Comparison of ENCODE assay signal across 8 cellular contexts in the genomic region with DNA sequence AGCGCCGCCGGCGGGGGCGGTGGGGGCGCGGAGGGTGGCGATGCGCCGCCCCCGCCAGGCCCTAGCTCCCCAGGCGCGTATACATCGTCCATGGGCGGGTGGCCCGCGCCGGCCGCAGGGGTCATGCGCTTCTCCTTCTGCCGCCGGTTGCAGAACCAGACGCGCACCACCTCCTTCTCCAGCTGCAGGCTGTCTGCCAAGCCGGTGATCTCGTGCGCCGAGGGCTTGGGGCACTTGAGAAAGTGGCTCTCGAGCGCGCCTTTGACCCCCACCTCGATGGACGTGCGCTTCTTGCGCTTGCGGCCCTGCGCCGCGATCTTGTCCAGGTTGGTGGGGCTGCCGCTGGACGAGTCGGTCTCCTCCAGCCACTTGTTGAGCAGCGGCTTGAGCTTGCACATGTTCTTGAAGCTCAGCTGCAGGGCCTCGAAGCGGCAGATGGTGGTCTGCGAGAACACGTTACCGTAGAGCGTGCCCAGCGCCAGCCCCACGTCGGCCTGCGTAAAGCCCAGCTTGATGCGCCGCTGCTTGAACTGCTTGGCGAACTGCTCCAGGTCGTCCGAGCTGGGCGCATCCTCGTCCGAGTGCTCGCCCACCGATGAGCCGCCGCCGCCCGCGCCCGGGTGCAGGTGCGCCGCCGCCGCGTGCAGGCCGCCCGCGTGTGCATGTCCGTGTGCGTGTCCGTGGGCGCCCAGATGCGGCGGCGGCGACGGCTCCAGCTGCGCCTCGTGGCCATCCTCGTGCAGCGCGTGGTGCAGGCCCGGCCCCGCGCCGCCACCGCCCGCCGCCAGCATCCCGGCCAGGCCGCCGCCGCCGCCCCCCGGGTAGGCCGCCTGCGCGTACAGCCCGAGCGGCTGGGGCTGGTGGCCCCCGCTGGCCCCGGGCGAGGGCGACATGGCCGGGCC. TPM values are rescaled to one million over a fixed set of nuclear protein-coding genes. Genes with fewer than 3 reads are reported as not detected.
A peak's percentile ranks its signal among the peaks of the same experiment; 100 is the strongest.
DNase-seq lines count a peak whose midpoint lies in the region; ATAC-seq and TF ChIP-seq lines count a peak whose summit lies in the region.

No MANE protein-coding gene starts in this region.

- H4K91ac ChIP-seq in H9 (ENCODE audit: insufficient read length, low read depth, low read length) = no peak overlapping the region

- no peak overlapping the region for H4K5ac ChIP-seq in H9 (ENCODE audit: insufficient read length, low read depth, low read length)

- no peaks in the 10 kb centered on the region; the same call in 1 of the 2 replicates for H3K79me2 ChIP-seq in H9 (ENCODE audit: insufficient read depth, low read length)

- no peaks in the 10 kb centered on the region for H3K79me1 ChIP-seq in H9 (ENCODE audit: insufficient read depth, low read depth, low read length, poor library complexity, severe bottlenecking)

- H2BK120ac ChIP-seq in H9 (ENCODE audit: low read depth, low read length, poor library complexity, severe bottlenecking) = no peak overlapping the region

- H4K8ac ChIP-seq in H9 (replicated peaks; ENCODE audit: insufficient read length, low read depth, low read length) = no peak overlapping the region

- peaks cover 10% of the 10 kb centered on the region; the same call in 1 of the 2 replicates for H3K27me3 ChIP-seq in H9 (ENCODE audit: insufficient read depth, low read length)

- H3K4me2 ChIP-seq in H9 (ENCODE audit: insufficient read depth, insufficient read length, low read length) = peak overlapping the region; percentile 68

- H3K4me1 Mint-ChIP-seq in Calu3 (ENCODE audit: low read depth, unreplicated experiment) = no peaks in the 10 kb centered on the region
- H3K4me1 Mint-ChIP-seq in H9 = peaks cover 38 to 55% of the 10 kb centered on the region in 2 experiments
- peaks cover 23% of the 10 kb centered on the region for H3K4me1 Mint-ChIP-seq in activated B cell treated with CpG ODN at 0.5 μM for 24 hours
- H3K4me1 Mint-ChIP-seq in immature natural killer cell = peaks cover 12 to 14% of the 10 kb centered on the region in 2 donors

- H3K4me1 ChIP-seq in H9 (ENCODE audit: insufficient read depth, low read length) = peaks cover 1% of the 10 kb centered on the region; the same call in 1 of the 2 replicates

- POLR2A ChIA-PET in activated B cell treated with CpG ODN at 0.5 μM for 24 hours (lab: Charles Lee) = interaction anchor here (1.0 to 4.5 kb wide), 4 partner anchors 26 to 430 kb away, joined by 3 to 32 read pairs (median 10); no protein-coding TSS in a partner anchor

- H2BK15ac ChIP-seq in H9 (ENCODE audit: low read depth, low read length) = no peak overlapping the region

- no peak overlapping the region for H3T11ph ChIP-seq in H9 (ENCODE audit: low read length)

- H3K27me3 Mint-ChIP-seq in Calu3 (ENCODE audit: unreplicated experiment) (peaks cover 79% of the 10 kb centered on the region), H9 (ENCODE audit: low read depth) (peaks cover 57% of the 10 kb centered on the region), activated B cell treated with CpG ODN at 0.5 μM for 24 hours (peaks cover 34% of the 10 kb centered on the region), immature natural killer cell (ENCODE audit: low read depth in 3 of 3) (peaks cover 9 to 29% (median 27%) of the 10 kb centered on the region in 3 donors)

- WGBS in H9 (ENCODE audit: extremely low coverage, insufficient read length, low lambda C conversion rate) = no CpG with 5 or more reads among the region's 114 CpGs

- intact Hi-C loops in Calu3 (cut with micrococcal nuclease; ENCODE audit: unreplicated experiment) (no loop called here), activated B cell treated with CpG ODN at 0.5 μM for 24 hours (cut with micrococcal nuclease) (loop anchor here (5.0 kb wide), 1 partner anchor 452 kb away; no protein-coding TSS in a partner anchor)

- H3K4me3 Mint-ChIP-seq in Calu3 (ENCODE audit: low read depth, unreplicated experiment) (peak overlapping the region; percentile 85), H9 (peak overlapping the region; percentile 58 to 84), activated B cell treated with CpG ODN at 0.5 μM for 24 hours (peak overlapping the region; percentile 60), immature natural killer cell (peak overlapping the region; percentile 54 to 73 (median 59))

- no peak overlapping the region for H3K56ac ChIP-seq in H9 (ENCODE audit: insufficient read length, low read depth, low read length)

- no peak overlapping the region for H3K27ac ChIP-seq in H9 (ENCODE audit: insufficient read length, low read depth, low read length)

- H3K27ac Mint-ChIP-seq in Calu3 (ENCODE audit: unreplicated experiment) (no peak overlapping the region), H9 (no peak overlapping the region), activated B cell treated with CpG ODN at 0.5 μM for 24 hours (no peak overlapping the region), immature natural killer cell (no peak overlapping the region)

- no peaks in the 10 kb centered on the region for H3K9me3 ChIP-seq in H9 (ENCODE audit: control insufficient read depth, low read depth, low read length)

- no peak overlapping the region; the same call in 1 of the 2 replicates for H3K14ac ChIP-seq in H9 (ENCODE audit: insufficient read depth, low read length)

- ATAC-seq in activated B cell treated with CpG ODN at 0.5 μM for 24 hours (ENCODE audit: low read depth) = no peak
- ATAC-seq in HG02884 (IDR thresholded peaks at IDR 0.05; ENCODE audit: unreplicated experiment) = no peak

- H2AFZ ChIP-seq in H9 (ENCODE audit: low read length) = no peak overlapping the region

- TF ChIP-seq CTCF in Calu3 (IDR thresholded peaks at IDR 0.05; ENCODE audit: unreplicated experiment) = no peak
- TF ChIP-seq CTCF in H9 (conservative IDR thresholded peaks at IDR 0.05) = no peak
- no peak for TF ChIP-seq CTCF in activated B cell treated with CpG ODN at 0.5 μM for 24 hours (IDR thresholded peaks at IDR 0.05)

- H2BK12ac ChIP-seq in H9 (ENCODE audit: insufficient read length, low read depth, low read length) = no peak overlapping the region

- H3K36me3 Mint-ChIP-seq in Calu3 (ENCODE audit: insufficient read depth, unreplicated experiment) = peaks cover 7% of the 10 kb centered on the region
- peaks cover 16 to 24% (median 24%) of the 10 kb centered on the region in 3 experiments for H3K36me3 Mint-ChIP-seq in H9 (ENCODE audit: insufficient read depth in 1 of 3, low read depth in 3 of 3)
- H3K36me3 Mint-ChIP-seq in activated B cell treated with CpG ODN at 0.5 μM for 24 hours (ENCODE audit: low read depth) = no peaks in the 10 kb centered on the region
- no peaks in the 10 kb centered on the region for H3K36me3 Mint-ChIP-seq in immature natural killer cell

- H3K9me3 Mint-ChIP-seq in Calu3 (ENCODE audit: low read depth, unreplicated experiment) (no peaks in the 10 kb centered on the region), H9 (peaks cover 0 to 2% of the 10 kb centered on the region in 2 experiments; a peak in 1 of 5 replicates), activated B cell treated with CpG ODN at 0.5 μM for 24 hours (no peaks in the 10 kb centered on the region), immature natural killer cell (no peaks in the 10 kb centered on the region)

- CTCF ChIA-PET in Calu3 (lab: Charles Lee) (no interaction called here), activated B cell treated with CpG ODN at 0.5 μM for 24 hours (lab: Charles Lee) (interaction anchor here (1.4 to 1.6 kb wide), 2 partner anchors 17 to 26 kb away, joined by 4 to 11 read pairs; no protein-coding TSS in a partner anchor)

- no TSS peak for BruUV-seq in Calu3 (replicated peaks; lab: Mats Ljungman, UMichigan)

- no peak overlapping the region for H3K23ac ChIP-seq in H9 (ENCODE audit: insufficient read length, low read depth, low read length)

- no peak overlapping the region for H2BK5ac ChIP-seq in H9 (ENCODE audit: insufficient read length, low read length)

- no peak overlapping the region for H3K9ac ChIP-seq in H9 (ENCODE audit: extremely low read depth, insufficient read length, low read length)

- H3K18ac ChIP-seq in H9 (ENCODE audit: insufficient read length, low read depth, low read length) = no peak overlapping the region

- no peak overlapping the region for H3K4ac ChIP-seq in H9 (ENCODE audit: low read depth, low read length)

- H2BK20ac ChIP-seq in H9 (ENCODE audit: low read depth, low read length, poor library complexity, severe bottlenecking) = no peak overlapping the region

- DNase-seq in Calu3 (no peak), H9 (peak; percentile 66), activated B cell treated with CpG ODN at 0.5 μM for 24 hours (peak; percentile 33), immature natural killer cell (peak in 1 of 3 donors; percentile 12), NCI-H2081 treated with DMSO at 0.1 percent for 48 hours (lab: John Stamatoyannopoulos, UW) (no peak), AG08395 (ENCODE audit: low spot score) (no peak)
- DNase-seq in central memory CD4-positive, alpha-beta T cell = no peak

- H3K23me2 ChIP-seq in H9 (ENCODE audit: insufficient read length, low read depth, low read length, poor library complexity, severe bottlenecking) = peaks cover 22% of the 10 kb centered on the region

- H2AK5ac ChIP-seq in H9 (ENCODE audit: insufficient read length, low read length) = no peak overlapping the region

- no peaks in the 10 kb centered on the region for H4K20me1 ChIP-seq in H9 (ENCODE audit: control insufficient read depth, insufficient read depth, insufficient read length)

RNA-seq across cellular contexts. Expression of a gene that starts 0.9 kb away (rescaled TPM):
- total RNA-seq in Calu3 (2022) = not detected in 2 replicates
- total RNA-seq in H9 (2021) = 5.8 and 7.0 TPM in 2 replicates
- 6.1 and 6.2 TPM in 2 replicates for total RNA-seq in activated B cell treated with CpG ODN at 0.5 μM for 24 hours
- under 1 TPM in 2 of 3 donors, not detected in 1; 0.14 to 0.43 TPM for polyA plus RNA-seq in immature natural killer cell

RNA-seq across cellular contexts. Expression of a gene that starts 33.1 kb away (rescaled TPM):
- total RNA-seq in Calu3 (2022) = 38.5 and 43.0 TPM in 2 replicates
- 52.4 and 63.1 TPM in 2 replicates for total RNA-seq in H9 (2021)
- 26.1 and 28.6 TPM in 2 replicates for total RNA-seq in activated B cell treated with CpG ODN at 0.5 μM for 24 hours
- polyA plus RNA-seq in immature natural killer cell = 10 to 100 TPM; 22.6 to 32.7 (median 30.4) TPM

RNA-seq across cellular contexts. Expression of a gene that starts 40.4 kb away (rescaled TPM):
- total RNA-seq in Calu3 (2022) = 16.9 and 20.4 TPM in 2 replicates
- total RNA-seq in H9 (2021) = 32.8 and 34.2 TPM in 2 replicates
- total RNA-seq in activated B cell treated with CpG ODN at 0.5 μM for 24 hours = 1.4 and 1.6 TPM in 2 replicates
- 100 to 1,000 TPM in 1 of 3 donors, 10 to 100 TPM in 2; 36.8 to 121 (median 74.1) TPM for polyA plus RNA-seq in immature natural killer cell

RNA-seq across cellular contexts. Expression of a gene that starts 55.9 kb away (rescaled TPM):
- total RNA-seq in Calu3 (2022) = 75.3 and 91.7 TPM in 2 replicates
- total RNA-seq in H9 (2021) = 143 and 144 TPM in 2 replicates
- total RNA-seq in activated B cell treated with CpG ODN at 0.5 μM for 24 hours = 82.4 and 90.5 TPM in 2 replicates
- polyA plus RNA-seq in immature natural killer cell = 10 to 100 TPM; 62.3 to 81.7 (median 70.9) TPM

Comparison
In these comparisons a context has a peak if more than half of its experiments do, and no peak if none do; other contexts are left out.
1. DNase-seq: peak in H9 (single experiment) and activated B cell treated with CpG ODN at 0.5 μM for 24 hours (single experiment); none in Calu3 (single experiment), NCI-H2081 treated with DMSO at 0.1 percent for 48 hours (single experiment), AG08395 (single experiment) and central memory CD4-positive, alpha-beta T cell (single experiment).
2. Peak in every context shown above with its lines, with median percentiles within 50 percentile points of each other: H3K4me3 Mint-ChIP-seq.